ENCODE assay signal across 1 cellular context in genomic region chr11:95404370-95404769, GRCh38.
TF ChIP-seq lines count a peak whose summit lies in the region.

No MANE protein-coding gene starts in this region.

TF ChIP-seq in GM23338, 12 proteins besides CTCF, POLR2A, EP300 and RAD21 (continued from another document):
- TF ChIP-seq REST (IDR thresholded peaks at IDR 0.05; ENCODE audit: unreplicated experiment): no peak
- no peak for TF ChIP-seq NANOG (IDR thresholded peaks at IDR 0.05; ENCODE audit: borderline replicate concordance)
- TF ChIP-seq EZH2 (IDR thresholded peaks at IDR 0.05; ENCODE audit: low read depth, unreplicated experiment): no peak
- no peak for TF ChIP-seq ZNF462 (CRISPR knock-in tag; IDR thresholded peaks at IDR 0.05)
- TF ChIP-seq POLR2AphosphoS5 (IDR thresholded peaks at IDR 0.05; ENCODE audit: low read depth): no peak
- TF ChIP-seq CREB1 (CRISPR knock-in tag; IDR thresholded peaks at IDR 0.05; ENCODE audit: low read depth): no peak
